8 cellular contexts compared by ENCODE assay signal in the genomic region with DNA sequence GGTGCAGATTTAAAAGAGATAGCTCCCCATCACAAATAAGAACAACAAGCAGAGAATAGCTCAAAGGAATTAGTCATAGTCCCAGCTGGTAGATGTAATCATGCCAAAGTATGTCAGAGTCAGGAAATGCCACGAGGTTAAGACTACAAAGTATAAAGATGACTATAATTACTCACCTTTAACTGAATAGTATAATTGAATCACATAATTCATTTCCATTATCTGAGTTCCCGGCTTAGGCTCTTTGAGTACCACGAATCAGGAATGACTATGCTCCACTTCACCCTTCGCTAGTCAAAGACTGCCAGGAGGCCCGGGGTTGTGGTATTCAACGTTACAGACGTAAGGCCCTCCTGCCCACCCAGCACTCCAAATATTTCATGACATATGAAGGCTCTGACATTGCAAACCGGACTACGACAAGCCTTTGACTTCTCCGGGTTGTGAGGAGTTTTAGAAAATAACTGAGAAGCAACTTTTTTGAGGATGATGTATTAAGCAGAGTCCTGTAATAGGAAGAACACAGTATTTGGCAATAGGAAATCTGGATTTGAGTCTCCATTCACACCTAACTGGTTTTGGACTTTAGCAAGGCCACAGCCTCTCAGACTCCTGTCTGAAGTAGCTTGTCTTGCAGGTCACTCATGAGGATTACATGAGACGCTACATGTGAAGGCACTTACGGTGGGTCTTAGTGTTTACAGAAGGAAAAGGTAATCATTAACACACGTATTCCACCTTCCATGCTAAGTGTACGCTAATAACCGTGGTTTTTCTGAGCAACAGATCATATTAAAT.
DNase-seq lines count a peak whose midpoint lies in the region; ATAC-seq, FAIRE-seq and TF ChIP-seq lines count a peak whose summit lies in the region.

No MANE protein-coding gene starts in this region.

- peak overlapping the region; percentile 75 for H2BK5ac ChIP-seq in mesenchymal stem cell (ENCODE audit: low read depth, low read length, poor library complexity, severe bottlenecking)

- H3K27me3 ChIP-seq in GM12878 (replicated peaks in 1 of 2; ENCODE audit: control insufficient read depth in 2 of 2, insufficient read depth in 2 of 2, low read length in 1 of 2) (no peaks in the 10 kb centered on the region), mesenchymal stem cell (ENCODE audit: control insufficient read depth in 1 of 2, insufficient read depth in 1 of 2, low read length in 2 of 2) (no peaks in the 10 kb centered on the region), ovary (no peaks in the 10 kb centered on the region), uterus (no peaks in the 10 kb centered on the region), prostate gland (replicated peaks; ENCODE audit: insufficient read depth) (no peaks in the 10 kb centered on the region)

- no peak overlapping the region for H2BK120ac ChIP-seq in mesenchymal stem cell (ENCODE audit: low read depth, low read length)

- H2AFZ ChIP-seq in GM12878 (ENCODE audit: control insufficient read depth, low read depth, low read length) (0 out of 2 replicates have a peak overlapping the region, but pooled peaks have one; percentile 5), mesenchymal stem cell (ENCODE audit: low read depth, low read length) (no peak overlapping the region)

- TF ChIP-seq EP300 in GM12878 (IDR thresholded peaks at IDR 0.05; ENCODE audit: borderline replicate concordance in 1 of 2, control insufficient read depth in 1 of 2, low read depth in 2 of 2, low read length in 2 of 2) = no peak
- no peak for TF ChIP-seq EP300 in ovary (IDR thresholded peaks at IDR 0.05)

- TF ChIP-seq CTCF in GM12878 (IDR thresholded peaks at IDR 0.05 in 2 of 3, conservative IDR thresholded peaks at IDR 0.05 in 1 of 3; ENCODE audit: control insufficient read depth in 2 of 3, extremely low read depth in 1 of 3, insufficient read depth in 1 of 3, low read depth in 3 of 3, low read length in 3 of 3) (no peak), ovary (IDR thresholded peaks at IDR 0.05) (no peak), uterus (IDR thresholded peaks at IDR 0.05) (no peak), prostate gland (IDR thresholded peaks at IDR 0.05) (no peak)

- DNase-seq in AG08395 (ENCODE audit: low spot score) (peak; percentile 79), HTR-8/SVneo (ENCODE audit: insufficient read length, low spot score) (peak; percentile 70), GM12878 (ENCODE audit: low read depth, low spot score) (no peak), mesenchymal stem cell (peak; percentile 73), ovary (no peak), uterus (no peak), prostate gland (ENCODE audit: low spot score) (no peak), HuH-7 (ENCODE audit: low spot score) (no peak)

- no peak overlapping the region for H3K14ac ChIP-seq in mesenchymal stem cell (ENCODE audit: low read length in 2 of 2)

- H3K4me1 ChIP-seq in GM12878 (ENCODE audit: control insufficient read depth, insufficient read depth, low read length) (peaks cover 35% of the 10 kb centered on the region), mesenchymal stem cell (ENCODE audit: control insufficient read depth, insufficient read depth, low read depth, low read length) (peaks cover 10% of the 10 kb centered on the region), ovary (ENCODE audit: insufficient read depth) (peaks cover 8% of the 10 kb centered on the region), uterus (no peaks in the 10 kb centered on the region), prostate gland (replicated peaks) (no peaks in the 10 kb centered on the region)

- no peak overlapping the region for H4K8ac ChIP-seq in mesenchymal stem cell (ENCODE audit: low read length)

- POLR2A ChIA-PET in GM12878 (lab: Charles Lee) = interaction anchor here (0.7 kb wide), 1 partner anchor 83 kb away, joined by 3 read pairs; no protein-coding TSS in a partner anchor

- peak overlapping the region; percentile 86; the same call in 1 of the 2 replicates for H3K27ac ChIP-seq in GM12878 (ENCODE audit: control insufficient read depth, insufficient read depth)
- H3K27ac ChIP-seq in mesenchymal stem cell (ENCODE audit: low read length, poor library complexity, severe bottlenecking) = peak overlapping the region; percentile 83
- peak overlapping the region in 1 of 2 donors; percentile 15 for H3K27ac ChIP-seq in ovary
- peak overlapping the region in 1 of 2 donors; percentile 28 for H3K27ac ChIP-seq in uterus
- H3K27ac ChIP-seq in prostate gland = peak overlapping the region in 1 of 2 donors; percentile 10

- no peak overlapping the region for H3K23ac ChIP-seq in mesenchymal stem cell (ENCODE audit: low read length in 2 of 2)

- intact Hi-C loops in GM12878 (cut with micrococcal nuclease; ENCODE audit: unreplicated experiment) (loop anchor here (5.0 kb wide), 3 partner anchors 179 to 674 kb away; no protein-coding TSS in a partner anchor), ovary (cut with DNase I) (no loop called here), uterus (cut with DNase I; ENCODE audit: low total_unique reads) (no loop called here), prostate gland (cut with DNase I) (no loop called here)

- TF ChIP-seq RAD21 in GM12878 (IDR thresholded peaks at IDR 0.05; ENCODE audit: insufficient read depth, low read depth, low read length) = no peak

- peak overlapping the region in 1 of 2 experiments; percentile 44 for H3K4ac ChIP-seq in mesenchymal stem cell (ENCODE audit: low read depth in 1 of 2, low read length in 2 of 2)

- RAD21 ChIA-PET in GM12878 (lab: Charles Lee; ENCODE audit: unreplicated experiment) = interaction anchor here (3.0 kb wide), 1 partner anchor 85 kb away, joined by 9 read pairs; no protein-coding TSS in a partner anchor

- H3K4me2 ChIP-seq in GM12878 (ENCODE audit: control insufficient read depth, insufficient read depth) = peak overlapping the region; percentile 98; the same call in 1 of the 2 replicates
- H3K4me2 ChIP-seq in mesenchymal stem cell (ENCODE audit: low read length, poor library complexity, severe bottlenecking) = no peak overlapping the region

- H3K36me3 ChIP-seq in GM12878 (ENCODE audit: control insufficient read depth in 2 of 2, insufficient read depth in 2 of 2, low read length in 1 of 2) (no peaks in the 10 kb centered on the region), mesenchymal stem cell (ENCODE audit: control insufficient read depth in 1 of 2, insufficient read depth in 2 of 2, low read depth in 1 of 2, low read length in 2 of 2) (no peaks in the 10 kb centered on the region), ovary (no peaks in the 10 kb centered on the region), uterus (no peaks in the 10 kb centered on the region), prostate gland (no peaks in the 10 kb centered on the region)

- H3K9me3 ChIP-seq in GM12878 (replicated peaks; ENCODE audit: control insufficient read depth, insufficient read depth, low read length) = no peaks in the 10 kb centered on the region; the same call in 2 of the 3 replicates
- H3K9me3 ChIP-seq in mesenchymal stem cell (ENCODE audit: control insufficient read depth, low read length) = no peaks in the 10 kb centered on the region
- no peaks in the 10 kb centered on the region for H3K9me3 ChIP-seq in ovary
- no peaks in the 10 kb centered on the region for H3K9me3 ChIP-seq in uterus
- no peaks in the 10 kb centered on the region for H3K9me3 ChIP-seq in prostate gland

- no peak overlapping the region for H3K4me3 ChIP-seq in GM12878
- H3K4me3 ChIP-seq in mesenchymal stem cell (ENCODE audit: insufficient read depth in 1 of 2, low read depth in 1 of 2, low read length in 2 of 2) = peak overlapping the region in 1 of 2 experiments; percentile 2
- no peak overlapping the region for H3K4me3 ChIP-seq in ovary
- no peak overlapping the region for H3K4me3 ChIP-seq in uterus
- H3K4me3 ChIP-seq in prostate gland = no peak overlapping the region

- in situ Hi-C loops in GM12878 (cut with MboI) = no loop called here

- no peaks in the 10 kb centered on the region for H3K79me1 ChIP-seq in mesenchymal stem cell (replicated peaks; ENCODE audit: low read length, poor library complexity, severe bottlenecking)

- no peaks in the 10 kb centered on the region for H4K20me1 ChIP-seq in GM12878 (ENCODE audit: control insufficient read depth, insufficient read depth)

- no peak overlapping the region for H4K91ac ChIP-seq in mesenchymal stem cell (ENCODE audit: low read length)

- peak overlapping the region; percentile 25 to 71 for H2BK12ac ChIP-seq in mesenchymal stem cell (ENCODE audit: low read length in 2 of 2)

- WGBS in GM12878 (ENCODE audit: insufficient coverage, insufficient replicate concordance, low lambda C conversion rate, missing lambda C conversion rate) = 80% methylated on average over 15 of the region's 15 CpGs
- WGBS in mesenchymal stem cell = 63% methylated on average over 13 of the region's 15 CpGs
- 75 to 81% (median 76%) methylated on average over 15 of the region's 15 CpGs for WGBS in ovary, 3 donors
- WGBS in prostate gland = 71% methylated on average over 15 of the region's 15 CpGs

- H2AK5ac ChIP-seq in mesenchymal stem cell (ENCODE audit: low read length, severe bottlenecking) = peak overlapping the region; percentile 44

- no peak for ATAC-seq in GM12878

- peak overlapping the region in 1 of 2 experiments; percentile 27 for H3K18ac ChIP-seq in mesenchymal stem cell (ENCODE audit: low read depth in 1 of 2, low read length in 2 of 2)

- no peak for FAIRE-seq in HTR-8/SVneo (lab: Jason Lieb, UNC)
- FAIRE-seq in GM12878 (lab: Jason Lieb, UNC) = no peak

- H3K9ac ChIP-seq in GM12878 (ENCODE audit: control insufficient read depth, insufficient read depth, low read length) = no peak overlapping the region
- peak overlapping the region; percentile 49 for H3K9ac ChIP-seq in mesenchymal stem cell (ENCODE audit: low read length)

- H2BK15ac ChIP-seq in mesenchymal stem cell (ENCODE audit: low read depth, poor library complexity, severe bottlenecking) = no peak overlapping the region

- TF ChIP-seq POLR2A in GM12878 (IDR thresholded peaks at IDR 0.05; ENCODE audit: low read depth, low read length) (no peak), ovary (IDR thresholded peaks at IDR 0.05) (no peak), uterus (IDR thresholded peaks at IDR 0.05) (no peak), prostate gland (IDR thresholded peaks at IDR 0.05) (no peak)

- no TSS peak for BruUV-seq in GM12878 (replicated peaks; lab: Mats Ljungman, UMichigan)

- SMC1A ChIA-PET in GM12878 (lab: Charles Lee; ENCODE audit: uncharacterized antibody, unreplicated experiment) = interaction anchor here (0.9 to 3.8 kb wide), 7 partner anchors 8 to 178 kb away, joined by 3 to 17 read pairs (median 4); a partner anchor contains a TSS

- CTCF ChIA-PET in GM12878 (lab: Yijun Ruan, JAX) = interaction anchor here (1.0 kb wide), 1 partner anchor 13 kb away, joined by 4 read pairs; no protein-coding TSS in a partner anchor

- no peaks in the 10 kb centered on the region for H3K79me2 ChIP-seq in GM12878 (ENCODE audit: control insufficient read depth, insufficient read depth, low read length)

TF ChIP-seq in GM12878, 131 proteins besides CTCF, POLR2A, EP300 and RAD21:
- TF ChIP-seq TCF3 (IDR thresholded peaks at IDR 0.05; ENCODE audit: borderline replicate concordance, insufficient read depth, low read depth, low read length) (no peak), EED (IDR thresholded peaks at IDR 0.05; ENCODE audit: low read depth) (0 out of 2 replicates have a peak, but pooled peaks have one; percentile 26), HDAC2 (IDR thresholded peaks at IDR 0.05) (no peak), CEBPB (IDR thresholded peaks at IDR 0.05; ENCODE audit: borderline replicate concordance in 1 of 2, low read depth in 2 of 2, low read length in 2 of 2) (no peak)

Comparison
In these comparisons a context has a peak if more than half of its experiments do, and no peak if none do; other contexts are left out.
1. DNase-seq: peak in AG08395 (single experiment), HTR-8/SVneo (single experiment) and mesenchymal stem cell (single experiment); none in GM12878 (single experiment), ovary (0 of 5), uterus (0 of 2), prostate gland (single experiment) and HuH-7 (single experiment).